Comparison of ENCODE assay signal across 22 cellular contexts in genomic region chr3:132342615-132343014, GRCh38. TPM values are rescaled to one million over a fixed set of nuclear protein-coding genes. Genes with fewer than 3 reads are reported as not detected.
DNase-seq lines count a peak whose midpoint lies in the region; FAIRE-seq and TF ChIP-seq lines count a peak whose summit lies in the region.
"Had no signal": no experiment of that assay in that cellular context is flagged by ENCODE, and none has a peak within 500 bp of the region (broad histone marks: within the 10 kb centered on the region; RNA-seq: fewer than 3 reads in every experiment).

No MANE protein-coding gene starts in this region.

- no peaks in the 10 kb centered on the region for H3K27me3 Mint-ChIP-seq in astrocyte (ENCODE audit: low read depth, unreplicated experiment)

- H3K36me3 ChIP-seq in BLaER1 treated with 17β-estradiol and CSF1 and Interleukin-3, amounts not matched to agents 10 nM and 100 nM = peaks cover 0 to 83% (median 0%) of the 10 kb centered on the region in 11 experiments; a peak in 6 of 22 replicates
- H3K36me3 ChIP-seq in MM.1S (replicated peaks; ENCODE audit: insufficient read depth, low read length) (no peaks in the 10 kb centered on the region), astrocyte (ENCODE audit: insufficient read depth, low read length) (no peaks in the 10 kb centered on the region), osteoblast (ENCODE audit: insufficient read depth, low read length) (no peaks in the 10 kb centered on the region), WERI-Rb-1 (no peaks in the 10 kb centered on the region)
- H3K36me3 ChIP-seq: HAP-1, SJCRH30, stomach, tibial artery had no signal

- H3K4me3 Mint-ChIP-seq in astrocyte (ENCODE audit: unreplicated experiment) = no peak overlapping the region
- H3K4me3 Mint-ChIP-seq: CD4-positive, alpha-beta T cell; central memory CD8-positive, alpha-beta T cell; T-helper 17 cell had no signal

- H3F3A ChIP-seq in MM.1S (ENCODE audit: insufficient read depth, low read length) = no peaks in the 10 kb centered on the region

- peak overlapping the region in 3 of 11 experiments; percentile 6 to 49 (median 18); a peak in 3 of 22 replicates for H3K9ac ChIP-seq in BLaER1 treated with 17β-estradiol and CSF1 and Interleukin-3, amounts not matched to agents 10 nM and 100 nM
- no peak overlapping the region for H3K9ac ChIP-seq in MM.1S (ENCODE audit: low read length)
- H3K9ac ChIP-seq in astrocyte (ENCODE audit: low read length) = no peak overlapping the region

- H3K79me2 ChIP-seq in MM.1S (ENCODE audit: low read length) (no peaks in the 10 kb centered on the region), astrocyte (ENCODE audit: insufficient read depth, low read length) (no peaks in the 10 kb centered on the region), osteoblast (ENCODE audit: insufficient read depth, low read length) (no peaks in the 10 kb centered on the region)

- peaks cover 0 to 52% (median 6%) of the 10 kb centered on the region in 10 experiments; a peak in 10 of 20 replicates for H3K4me1 ChIP-seq in BLaER1 treated with 17β-estradiol and CSF1 and Interleukin-3, amounts not matched to agents 10 nM and 100 nM
- no peaks in the 10 kb centered on the region for H3K4me1 ChIP-seq in MM.1S (ENCODE audit: low read length)
- peaks cover 9% of the 10 kb centered on the region for H3K4me1 ChIP-seq in astrocyte (ENCODE audit: insufficient read depth, low read length)
- no peaks in the 10 kb centered on the region for H3K4me1 ChIP-seq in osteoblast (ENCODE audit: insufficient read depth, low read length)
- H3K4me1 ChIP-seq: tibial artery had no signal

- H3K9me2 ChIP-seq in MM.1S (replicated peaks; ENCODE audit: insufficient read depth, low read length) = no peaks in the 10 kb centered on the region

- H3K27ac ChIP-seq in BLaER1 treated with 17β-estradiol and CSF1 and Interleukin-3, amounts not matched to agents 10 nM and 100 nM = peak overlapping the region in 2 of 11 experiments; percentile 36 to 49; a peak in 3 of 22 replicates
- H3K27ac ChIP-seq in MM.1S (ENCODE audit: low read length) (no peak overlapping the region), astrocyte (ENCODE audit: low read depth, low read length) (no peak overlapping the region), osteoblast (ENCODE audit: low read depth, low read length) (no peak overlapping the region), WERI-Rb-1 (no peak overlapping the region)
- H3K27ac ChIP-seq: SJCRH30, stomach, tibial artery had no signal

- peaks cover 17% of the 10 kb centered on the region for H3K4me1 Mint-ChIP-seq in astrocyte (ENCODE audit: low read depth, unreplicated experiment)
- H3K4me1 Mint-ChIP-seq: central memory CD8-positive, alpha-beta T cell had no signal

- H3K27me3 ChIP-seq in BLaER1 treated with 17β-estradiol and CSF1 and Interleukin-3, amounts not matched to agents 10 nM and 100 nM = no peaks in the 10 kb centered on the region
- H3K27me3 ChIP-seq in MM.1S (replicated peaks; ENCODE audit: insufficient read depth, low read length) (no peaks in the 10 kb centered on the region), astrocyte (ENCODE audit: insufficient read depth, low read length) (no peaks in the 10 kb centered on the region), osteoblast (ENCODE audit: insufficient read depth, low read length) (peaks cover 3% of the 10 kb centered on the region), WERI-Rb-1 (ENCODE audit: insufficient read depth, low read depth, severe bottlenecking) (no peaks in the 10 kb centered on the region)
- H3K27me3 ChIP-seq: left lung, stomach, tibial artery had no signal

- H3K27ac Mint-ChIP-seq in astrocyte (ENCODE audit: unreplicated experiment) = no peak overlapping the region
- H3K27ac Mint-ChIP-seq: CD4-positive, alpha-beta T cell; naive thymus-derived CD4-positive, alpha-beta T cell; T-helper 17 cell had no signal

- H3K36me3 Mint-ChIP-seq in astrocyte (ENCODE audit: low read depth, unreplicated experiment) = no peaks in the 10 kb centered on the region
- H3K36me3 Mint-ChIP-seq: naive thymus-derived CD4-positive, alpha-beta T cell had no signal

- H2AFZ ChIP-seq in MM.1S (ENCODE audit: low read length) (no peak overlapping the region), astrocyte (ENCODE audit: low read depth, low read length) (no peak overlapping the region), osteoblast (ENCODE audit: low read length) (no peak overlapping the region)

- DNase-seq in MM.1S = no peak
- no peak for DNase-seq in astrocyte (ENCODE audit: low read depth)
- DNase-seq in osteoblast (ENCODE audit: insufficient read length, low spot score, missing footprints) = no peak
- no peak for DNase-seq in NCI-H1436 treated with DMSO at 0.1 percent for 48 hours (lab: John Stamatoyannopoulos, UW)
- DNase-seq in WERI-Rb-1 = no peak
- no peak for DNase-seq in RKO (ENCODE audit: low spot score)
- DNase-seq: activated CD8-positive, alpha-beta memory T cell treated with anti-CD3 and anti-CD28 coated beads for 24 hours; activated gamma-delta T cell; activated T-cell treated with anti-CD3 and anti-CD28 coated beads, Interleukin-2, amount 50 U/mL, for 1 hour; CD4-positive, alpha-beta T cell; left lung; NCI-H2171; T-helper 17 cell had no signal

- no peaks in the 10 kb centered on the region for H3K9me3 ChIP-seq in BLaER1 treated with 17β-estradiol and CSF1 and Interleukin-3, amounts not matched to agents 10 nM and 100 nM (replicated peaks in 1 of 11)
- no peaks in the 10 kb centered on the region for H3K9me3 ChIP-seq in MM.1S (replicated peaks; ENCODE audit: insufficient read depth, low read length)
- H3K9me3 ChIP-seq in astrocyte (ENCODE audit: insufficient read depth, low read depth, low read length) = no peaks in the 10 kb centered on the region
- no peaks in the 10 kb centered on the region for H3K9me3 ChIP-seq in osteoblast (ENCODE audit: low read depth, low read length)
- H3K9me3 ChIP-seq in WERI-Rb-1 (ENCODE audit: severe bottlenecking) = no peaks in the 10 kb centered on the region
- H3K9me3 ChIP-seq: HAP-1, left lung, SJCRH30, stomach, tibial artery had no signal

- H3K9me3 Mint-ChIP-seq in astrocyte (ENCODE audit: unreplicated experiment) = no peaks in the 10 kb centered on the region
- H3K9me3 Mint-ChIP-seq: CD4-positive, alpha-beta T cell; central memory CD8-positive, alpha-beta T cell; naive thymus-derived CD4-positive, alpha-beta T cell had no signal

- H3K4me2 ChIP-seq in BLaER1 treated with 17β-estradiol and CSF1 and Interleukin-3, amounts not matched to agents 10 nM and 100 nM = peak overlapping the region in 6 of 11 experiments; percentile 17 to 76 (median 62); a peak in 8 of 22 replicates
- H3K4me2 ChIP-seq in MM.1S (ENCODE audit: low read depth, low read length) = peak overlapping the region; percentile 18; the same call in 1 of the 2 replicates
- H3K4me2 ChIP-seq in astrocyte (ENCODE audit: low read length) = peak overlapping the region; percentile 35
- peak overlapping the region; percentile 13 for H3K4me2 ChIP-seq in osteoblast (ENCODE audit: insufficient read depth, low read length)

- TF ChIP-seq CTCF in MM.1S (IDR thresholded peaks at IDR 0.05; ENCODE audit: low read length) (no peak), astrocyte (IDR thresholded peaks at IDR 0.05; ENCODE audit: insufficient read depth, low read depth, low read length) (no peak), osteoblast (IDR thresholded peaks at IDR 0.05; ENCODE audit: extremely low read depth, low read depth, low read length) (no peak), WERI-Rb-1 (IDR thresholded peaks at IDR 0.05; ENCODE audit: low read depth, low read length) (no peak)

- H3K4me3 ChIP-seq in BLaER1 treated with 17β-estradiol and CSF1 and Interleukin-3, amounts not matched to agents 10 nM and 100 nM = no peak overlapping the region; a peak in 1 of 20 replicates
- H3K4me3 ChIP-seq in MM.1S (ENCODE audit: low read length) = no peak overlapping the region
- no peak overlapping the region for H3K4me3 ChIP-seq in astrocyte (ENCODE audit: insufficient read depth, low read depth, low read length)
- H3K4me3 ChIP-seq in osteoblast (ENCODE audit: insufficient read depth, low read length) = no peak overlapping the region
- no peak overlapping the region for H3K4me3 ChIP-seq in WERI-Rb-1 (ENCODE audit: low read depth, low read length)
- H3K4me3 ChIP-seq: HAP-1, left lung, SJCRH30 had no signal

- FAIRE-seq in astrocyte (lab: Jason Lieb, UNC) = no peak

- H4K20me1 ChIP-seq in BLaER1 treated with 17β-estradiol and CSF1 and Interleukin-3, amounts not matched to agents 10 nM and 100 nM = peaks cover 0 to 59% (median 0%) of the 10 kb centered on the region in 11 experiments; a peak in 2 of 22 replicates
- H4K20me1 ChIP-seq in MM.1S (ENCODE audit: insufficient read depth, low read length) (no peaks in the 10 kb centered on the region), astrocyte (ENCODE audit: insufficient read depth, low read length) (no peaks in the 10 kb centered on the region), osteoblast (ENCODE audit: insufficient read depth, low read length) (no peaks in the 10 kb centered on the region)

RNA-seq across cellular contexts. Expression of gene ACP3, which starts 25.4 kb away (rescaled TPM):
- total RNA-seq in astrocyte (not detected in 2 replicates), osteoblast (under 0.01 TPM in 1 of 2 replicates, not detected in the other)
- total RNA-seq: CD4-positive, alpha-beta T cell; dermis microvascular lymphatic vessel endothelial cell; renal cortical epithelial cell; SJCRH30 had no signal
